In the genomic region with DNA sequence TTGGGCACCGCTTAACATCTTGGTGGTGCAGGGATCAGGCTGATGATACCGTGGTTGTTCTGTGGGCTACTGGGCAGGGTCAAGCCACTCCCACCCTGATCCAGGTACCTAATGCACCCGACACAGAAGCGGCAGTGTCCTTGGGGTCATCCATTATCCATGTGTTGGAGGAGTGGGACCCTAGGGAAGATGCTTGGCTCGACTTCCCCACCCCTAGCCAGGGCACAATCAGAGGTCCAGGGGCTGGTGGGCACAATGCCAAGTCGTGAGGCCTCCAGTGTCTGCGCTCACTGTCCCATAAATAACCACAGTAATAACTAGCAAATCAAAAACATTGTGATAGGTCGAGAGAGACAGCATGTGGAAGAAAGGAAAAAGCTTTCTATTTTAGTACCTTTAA, we compare ENCODE assay signal across 20 cellular contexts. TPM values are rescaled to one million over a fixed set of nuclear protein-coding genes. Genes with fewer than 3 reads are reported as not detected.
DNase-seq lines count a peak whose midpoint lies in the region; ATAC-seq, FAIRE-seq and TF ChIP-seq lines count a peak whose summit lies in the region.
"Had no signal": no experiment of that assay in that cellular context is flagged by ENCODE, and none has a peak within 500 bp of the region (broad histone marks: within the 10 kb centered on the region; RNA-seq: fewer than 3 reads in every experiment).

No MANE protein-coding gene starts in this region.

- peaks cover 26% of the 10 kb centered on the region for H3K4me1 Mint-ChIP-seq in CD14-positive monocyte

- no peak overlapping the region for H2AFZ ChIP-seq in endothelial cell of umbilical vein (ENCODE audit: low read depth, low read length)

- no peaks in the 10 kb centered on the region for H3K9me1 ChIP-seq in endothelial cell of umbilical vein (replicated peaks; ENCODE audit: control insufficient read depth, extremely low read depth, insufficient read depth, low read length)

- H3K36me3 ChIP-seq in endothelial cell of umbilical vein (ENCODE audit: control insufficient read depth in 2 of 2, extremely low read depth in 1 of 2, insufficient read depth in 2 of 2, low read length in 2 of 2) (no peaks in the 10 kb centered on the region), mucosa of rectum (ENCODE audit: control insufficient read depth in 2 of 2, insufficient read depth in 2 of 2, low read length in 2 of 2) (no peaks in the 10 kb centered on the region), stomach (no peaks in the 10 kb centered on the region)

- ATAC-seq in HG02678 (IDR thresholded peaks at IDR 0.05; ENCODE audit: unreplicated experiment) (no peak), GM18502 (IDR thresholded peaks at IDR 0.05; ENCODE audit: poor library complexity, unreplicated experiment) (no peak)
- ATAC-seq: Panc1 had no signal

- POLR2A ChIA-PET in endothelial cell of umbilical vein (lab: Charles Lee), result no interaction called here
- POLR2A ChIA-PET in GM10248 (lab: Yijun Ruan, JAX), result no interaction called here

- H3K79me2 ChIP-seq in endothelial cell of umbilical vein (ENCODE audit: control insufficient read depth, insufficient read depth, low read length), result peaks cover 8% of the 10 kb centered on the region

- BruUV-seq in endothelial cell of umbilical vein (replicated peaks; lab: Mats Ljungman, UMichigan), result no TSS peak

- H3K27me3 Mint-ChIP-seq in CD14-positive monocyte (ENCODE audit: low read depth in 3 of 3), result peaks cover 4 to 23% (median 19%) of the 10 kb centered on the region in 3 donors

- WGBS in stomach, 5 donors, result 65 to 82% (median 77%) methylated on average over 8 of the region's 8 CpGs

- H3K27ac Mint-ChIP-seq in CD14-positive monocyte, result no peak overlapping the region
- H3K27ac Mint-ChIP-seq: activated CD4-positive, alpha-beta T cell treated with anti-CD3 and anti-CD28 coated beads, Interleukin-2, amount 10 ng/mL, durations not matched to agents 7 days and 5 days; mesothelial cell of epicardium had no signal

- H3K27me3 ChIP-seq in endothelial cell of umbilical vein (ENCODE audit: control insufficient read depth in 2 of 2, insufficient read depth in 2 of 2, low read length in 2 of 2), result no peaks in the 10 kb centered on the region
- H3K27me3 ChIP-seq in mucosa of rectum (ENCODE audit: control insufficient read depth in 2 of 2, insufficient read depth in 2 of 2, low read length in 2 of 2), result no peaks in the 10 kb centered on the region
- H3K27me3 ChIP-seq in stomach, result no peaks in the 10 kb centered on the region

- dilution Hi-C loops in endothelial cell of umbilical vein (cut with MboI; ENCODE audit: extremely low pct_ligation_motif_present, low sequenced_read_pairs), result no loop called here

- FAIRE-seq in endothelial cell of umbilical vein (lab: Jason Lieb, UNC), result peak; percentile 46
- FAIRE-seq: keratinocyte had no signal

- TF ChIP-seq CTCF in CD14-positive monocyte (IDR thresholded peaks at IDR 0.05), result no peak
- TF ChIP-seq CTCF in endothelial cell of umbilical vein (IDR thresholded peaks at IDR 0.05; ENCODE audit: extremely low read depth in 1 of 2, insufficient read depth in 1 of 2, low read depth in 1 of 2, low read length in 2 of 2), result no peak
- no peak for TF ChIP-seq CTCF in stomach (IDR thresholded peaks at IDR 0.05)
- no peak for TF ChIP-seq CTCF in GM10248 (IDR thresholded peaks at IDR 0.05; ENCODE audit: control extremely low read depth, extremely low read depth, low read depth, missing control alignments)

- H3K4me2 ChIP-seq in endothelial cell of umbilical vein (ENCODE audit: insufficient read depth, low read length), result no peak overlapping the region

- H3K9me3 Mint-ChIP-seq in CD14-positive monocyte, result peaks cover 0 to 3% (median 0%) of the 10 kb centered on the region in 7 donors
- H3K9me3 Mint-ChIP-seq: activated CD4-positive, alpha-beta T cell treated with anti-CD3 and anti-CD28 coated beads, Interleukin-2, amount 10 ng/mL, durations not matched to agents 7 days and 5 days; CD4-positive, CD25-positive, alpha-beta regulatory T cell had no signal

- peaks cover 29% of the 10 kb centered on the region for H3K4me1 ChIP-seq in endothelial cell of umbilical vein (ENCODE audit: control insufficient read depth, extremely low read depth, insufficient read depth, low read length)
- H3K4me1 ChIP-seq in mucosa of rectum (ENCODE audit: control insufficient read depth in 2 of 2, insufficient read depth in 2 of 2, low read length in 2 of 2), result peaks cover 6 to 7% of the 10 kb centered on the region in 2 donors
- H3K4me1 ChIP-seq in stomach, result peaks cover 14 to 56% (median 32%) of the 10 kb centered on the region in 4 donors

- H3K4me3 ChIP-seq in endothelial cell of umbilical vein (replicated peaks in 1 of 3; ENCODE audit: insufficient read depth in 1 of 3, low read depth in 1 of 3, low read length in 3 of 3) (no peak overlapping the region), mucosa of rectum (ENCODE audit: low read length in 2 of 2) (no peak overlapping the region), stomach (no peak overlapping the region)

- H3K27ac ChIP-seq in endothelial cell of umbilical vein (ENCODE audit: insufficient read depth, low read depth, low read length), result no peak overlapping the region
- H3K27ac ChIP-seq in mucosa of rectum (ENCODE audit: low read depth in 2 of 2, low read length in 2 of 2), result peak overlapping the region; percentile 34 to 48
- H3K27ac ChIP-seq in stomach, result peak overlapping the region in 4 of 5 donors; percentile 22 to 80 (median 56)

- DNase-seq in CD14-positive monocyte (ENCODE audit: low spot score), result peak; percentile 17
- DNase-seq in endothelial cell of umbilical vein (ENCODE audit: low read depth, low spot score), result no peak
- DNase-seq in stomach, result no peak
- DNase-seq in NCI-H2227 (lab: John Stamatoyannopoulos, UW; ENCODE audit: unreplicated experiment), result no peak
- DNase-seq in GM10248 (ENCODE audit: extremely low spot score), result no peak
- DNase-seq: activated CD4-positive, alpha-beta T cell treated with anti-CD3 and anti-CD28 coated beads, Interleukin-2, amount 10 ng/mL, durations not matched to agents 7 days and 5 days; CD4-positive, CD25-positive, alpha-beta regulatory T cell; H7; Karpas-422; NCI-H1105 treated with DMSO at 0.1 percent for 48 hours; NCI-H748 treated with DMSO at 0.1 percent for 48 hours had no signal

- no peaks in the 10 kb centered on the region for H3K36me3 Mint-ChIP-seq in CD14-positive monocyte
- H3K36me3 Mint-ChIP-seq: CD4-positive, CD25-positive, alpha-beta regulatory T cell; mesothelial cell of epicardium had no signal

- H3K9me3 ChIP-seq in endothelial cell of umbilical vein (replicated peaks; ENCODE audit: control insufficient read depth, insufficient read depth, low read length), result no peaks in the 10 kb centered on the region
- H3K9me3 ChIP-seq in mucosa of rectum (ENCODE audit: control insufficient read depth in 2 of 2, low read length in 2 of 2), result no peaks in the 10 kb centered on the region
- no peaks in the 10 kb centered on the region for H3K9me3 ChIP-seq in stomach

- CTCF ChIA-PET in endothelial cell of umbilical vein (lab: Charles Lee) (interaction anchor here (0.8 to 1.4 kb wide), 3 partner anchors 41 to 200 kb away, joined by 3 read pairs; no protein-coding TSS in a partner anchor), GM10248 (lab: Yijun Ruan, JAX) (interaction anchor here (1.2 kb wide), 1 partner anchor 56 kb away, joined by 3 read pairs; no protein-coding TSS in a partner anchor)

- no peak overlapping the region for H3K9ac ChIP-seq in endothelial cell of umbilical vein (replicated peaks; ENCODE audit: extremely low read depth, insufficient read depth, low read length)
- no peak overlapping the region for H3K9ac ChIP-seq in mucosa of rectum (ENCODE audit: low read depth in 1 of 2, low read length in 2 of 2)

- TF ChIP-seq EP300 in stomach (IDR thresholded peaks at IDR 0.05), result no peak

- H4K20me1 ChIP-seq in endothelial cell of umbilical vein (replicated peaks; ENCODE audit: control insufficient read depth, extremely low read depth, insufficient read depth, low read length), result no peaks in the 10 kb centered on the region

- intact Hi-C loops in CD14-positive monocyte (cut with micrococcal nuclease) (no loop called here), endothelial cell of umbilical vein (cut with micrococcal nuclease) (loop anchor here (10.0 kb wide), 1 partner anchor 356 kb away; no protein-coding TSS in a partner anchor), stomach (cut with DNase I; ENCODE audit: low total_unique reads) (no loop called here)

- TF ChIP-seq POLR2A in endothelial cell of umbilical vein (IDR thresholded peaks at IDR 0.05; ENCODE audit: low read depth, low read length), result no peak
- TF ChIP-seq POLR2A in stomach (IDR thresholded peaks at IDR 0.05), result no peak

- H3K4me3 Mint-ChIP-seq in CD14-positive monocyte, result peak overlapping the region in 1 of 2 donors; percentile 16
- H3K4me3 Mint-ChIP-seq: activated CD4-positive, alpha-beta T cell treated with anti-CD3 and anti-CD28 coated beads, Interleukin-2, amount 10 ng/mL, durations not matched to agents 7 days and 5 days; CD4-positive, CD25-positive, alpha-beta regulatory T cell; mesothelial cell of epicardium had no signal

TF ChIP-seq in endothelial cell of umbilical vein, 7 proteins besides CTCF, POLR2A, EP300 and RAD21 (continues in another document):
- no peak for TF ChIP-seq JUN (IDR thresholded peaks at IDR 0.05; ENCODE audit: borderline replicate concordance, insufficient read depth, insufficient read length, low read depth)
- TF ChIP-seq POLR2AphosphoS5 (IDR thresholded peaks at IDR 0.05; ENCODE audit: insufficient read depth, low read depth, low read length), result no peak

RNA-seq across cellular contexts. Expression of gene HTRA1, which starts 37.7 kb away (rescaled TPM):
- polyA plus RNA-seq in CD14-positive monocyte, result 1 to 10 TPM in 1 of 2 donors, under 1 TPM in 1; 0.84 to 4.7 TPM
- 192 and 255 TPM in 2 replicates for total RNA-seq in endothelial cell of umbilical vein
- polyA plus RNA-seq in endothelial cell of umbilical vein, result 270 and 309 TPM in 2 replicates
- 255 and 265 TPM in 2 replicates for polyA plus RNA-seq in endothelial cell of umbilical vein (2011; cell fraction: cytosol; rRNA removed)
- 148 TPM in 2 replicates for polyA plus RNA-seq in endothelial cell of umbilical vein (2011; cell fraction: nucleus; rRNA removed)
- 177 and 200 TPM in 2 replicates for polyA plus RNA-seq in endothelial cell of umbilical vein (2012)
- polyA minus RNA-seq in endothelial cell of umbilical vein, result 97.3 and 139 TPM in 2 replicates
- 16.6 TPM for polyA minus RNA-seq in endothelial cell of umbilical vein (2011; cell fraction: cytosol; rRNA and poly(A)+ RNA removed)
- 27.5 and 29.2 TPM in 2 replicates for polyA minus RNA-seq in endothelial cell of umbilical vein (2011; cell fraction: nucleus; rRNA and poly(A)+ RNA removed)
- 10 to 100 TPM; 45.9 to 81.2 (median 69.5) TPM for total RNA-seq in stomach
- 10 to 100 TPM; 26.3 to 31.5 (median 27.0) TPM for polyA plus RNA-seq in stomach
- total RNA-seq: activated CD4-positive, alpha-beta T cell treated with anti-CD3 and anti-CD28 coated beads, Interleukin-2, amount 10 ng/mL, durations not matched to agents 7 days and 5 days; CD4-positive, CD25-positive, alpha-beta regulatory T cell had no signal
- polyA plus RNA-seq: CD4-positive, CD25-positive, alpha-beta regulatory T cell had no signal

RNA-seq across cellular contexts. Expression of gene ARMS2, which starts 44.6 kb away (rescaled TPM):
- polyA plus RNA-seq in CD14-positive monocyte (not detected), endothelial cell of umbilical vein (not detected in 2 replicates), stomach (not detected)
- total RNA-seq in endothelial cell of umbilical vein (not detected in 2 replicates), stomach (not detected)
- not detected in 2 replicates for polyA plus RNA-seq in endothelial cell of umbilical vein (2011; cell fraction: cytosol; rRNA removed)
- not detected in 2 replicates for polyA plus RNA-seq in endothelial cell of umbilical vein (2011; cell fraction: nucleus; rRNA removed)
- polyA plus RNA-seq in endothelial cell of umbilical vein (2012), result not detected in 2 replicates
- polyA minus RNA-seq in endothelial cell of umbilical vein, result 0.63 TPM in 1 of 2 replicates, not detected in the other
- not detected for polyA minus RNA-seq in endothelial cell of umbilical vein (2011; cell fraction: cytosol; rRNA and poly(A)+ RNA removed)
- not detected in 2 replicates for polyA minus RNA-seq in endothelial cell of umbilical vein (2011; cell fraction: nucleus; rRNA and poly(A)+ RNA removed)
- total RNA-seq: A673; activated CD4-positive, alpha-beta T cell treated with anti-CD3 and anti-CD28 coated beads, Interleukin-2, amount 10 ng/mL, durations not matched to agents 7 days and 5 days; CD4-positive, CD25-positive, alpha-beta regulatory T cell; fibroblast of lung; H7; mesothelial cell of epicardium; ureter had no signal
- polyA plus RNA-seq: CD4-positive, CD25-positive, alpha-beta regulatory T cell; fibroblast of lung had no signal

Comparison
In these comparisons a context has a peak if more than half of its experiments do, and no peak if none do; other contexts are left out.
1. RNA of gene HTRA1, which starts 37.7 kb away (polyA plus RNA-seq): 148 to 309 TPM in endothelial cell of umbilical vein and 26.3 to 31.5 TPM in stomach; 0.84 to 4.7 TPM in CD14-positive monocyte; every median in the first group is over 4 times any median in the second.